Comparison of ENCODE assay signal across 8 cellular contexts in genomic region chr4:110059556-110060191, GRCh38.
DNase-seq lines count a peak whose midpoint lies in the region; ATAC-seq and TF ChIP-seq lines count a peak whose summit lies in the region.

No MANE protein-coding gene starts in this region.

- H3K4me3 ChIP-seq in foreskin fibroblast (ENCODE audit: low read depth in 1 of 2, low read length in 2 of 2), result no peak overlapping the region

- no peak overlapping the region for H3K27ac ChIP-seq in RWPE1

- peak; percentile 65 for DNase-seq in HT1080 (ENCODE audit: low read depth)
- DNase-seq in foreskin fibroblast, result peak; percentile 63 to 80
- no peak for DNase-seq in RWPE1 (ENCODE audit: low spot score)
- no peak for DNase-seq in GOT3 (lab: John Stamatoyannopoulos, UW)
- DNase-seq in NCI-H82 (lab: John Stamatoyannopoulos, UW), result no peak
- DNase-seq in NCI-H446 (lab: John Stamatoyannopoulos, UW), result no peak

- TF ChIP-seq CTCF in foreskin fibroblast (IDR thresholded peaks at IDR 0.05; ENCODE audit: low read depth, low read length) (no peak), RWPE1 (conservative IDR thresholded peaks at IDR 0.05; ENCODE audit: low read depth) (no peak)

- CTCF ChIA-PET in RWPE1 (lab: Yijun Ruan, JAX), result interaction anchor here (0.6 kb wide), 1 partner anchor 285 kb away, joined by 3 read pairs; no protein-coding TSS in a partner anchor

- POLR2A ChIA-PET in RWPE1 (lab: Yijun Ruan, JAX; ENCODE audit: low non-redundant PET), result no interaction called here

- ATAC-seq in GM18498 (IDR thresholded peaks at IDR 0.05; ENCODE audit: unreplicated experiment) (peak; percentile 83), GM21529 (IDR thresholded peaks at IDR 0.05; ENCODE audit: unreplicated experiment) (peak; percentile 83)

Comparison
In these comparisons a context has a peak if more than half of its experiments do, and no peak if none do; other contexts are left out.
1. DNase-seq: peak in HT1080 (single experiment) and foreskin fibroblast (2 of 2); none in RWPE1 (single experiment), GOT3 (single experiment), NCI-H82 (single experiment) and NCI-H446 (0 of 2).